In genomic region chr4:169279111-169279510, GRCh38 we compare ENCODE assay signal across 20 cellular contexts. TPM values are rescaled to one million over a fixed set of nuclear protein-coding genes. Genes with fewer than 3 reads are reported as not detected.
A peak's percentile ranks its signal among the peaks of the same experiment; 100 is the strongest.
DNase-seq lines count a peak whose midpoint lies in the region; ATAC-seq and TF ChIP-seq lines count a peak whose summit lies in the region.
"Had no signal": no experiment of that assay in that cellular context is flagged by ENCODE, and none has a peak within 500 bp of the region (broad histone marks: within the 10 kb centered on the region; RNA-seq: fewer than 3 reads in every experiment).

No MANE protein-coding gene starts in this region.

- no peak overlapping the region for H3K18ac ChIP-seq in neuronal stem cell (ENCODE audit: low read length)

- no peak for TF ChIP-seq EP300 in suprapubic skin (IDR thresholded peaks at IDR 0.05)

- peaks cover 16% of the 10 kb centered on the region for H3K27me3 Mint-ChIP-seq in activated T-cell treated with anti-CD3 and anti-CD28 coated beads, Interleukin-2, amount 50 U/mL, for 4 hours (ENCODE audit: low read depth)

- TF ChIP-seq POLR2A in suprapubic skin (IDR thresholded peaks at IDR 0.05) = no peak

- H3K79me1 ChIP-seq in neuronal stem cell (ENCODE audit: low read depth, low read length) = no peaks in the 10 kb centered on the region

- H3K9ac ChIP-seq in adipocyte (ENCODE audit: low read length) (no peak overlapping the region), neuronal stem cell (ENCODE audit: low read depth, low read length, poor library complexity) (no peak overlapping the region)

- no peak overlapping the region for H2BK120ac ChIP-seq in neuronal stem cell (ENCODE audit: low read depth, low read length)

- DNase-seq in EH (ENCODE audit: low read depth) (peak; percentile 49), adipocyte (ENCODE audit: low read depth) (peak; percentile 56), fibroblast of gingiva (ENCODE audit: low read depth) (peak; percentile 82), neuronal stem cell (ENCODE audit: low spot score) (no peak), EL (no peak), suprapubic skin (ENCODE audit: low spot score in 2 of 2) (no peak)
- no peak for DNase-seq in activated T-cell treated with anti-CD3 and anti-CD28 coated beads, Interleukin-2, amount 50 U/mL, for 4 hours
- DNase-seq: DMS79 treated with DMSO at 0.1 percent for 48 hours, Kasumi-1, MM.1S, NCI-H1105, NCI-H2081, NCI-H446 treated with DMSO at 0.1 percent for 48 hours, NCI-H748 treated with DMSO at 0.1 percent for 48 hours, OCI-M1, SHP77 had no signal

- no peaks in the 10 kb centered on the region for H3K4me1 Mint-ChIP-seq in activated T-cell treated with anti-CD3 and anti-CD28 coated beads, Interleukin-2, amount 50 U/mL, for 4 hours (ENCODE audit: low read depth)

- H3K4me3 ChIP-seq in adipocyte (ENCODE audit: low read length) (no peak overlapping the region), neuronal stem cell (ENCODE audit: low read length in 2 of 2) (no peak overlapping the region), suprapubic skin (no peak overlapping the region)
- H3K4me3 ChIP-seq: HAP-1, SK-N-MC had no signal

- H3K36me3 Mint-ChIP-seq in activated T-cell treated with anti-CD3 and anti-CD28 coated beads, Interleukin-2, amount 50 U/mL, for 4 hours (ENCODE audit: insufficient read depth) = no peaks in the 10 kb centered on the region

- no peaks in the 10 kb centered on the region for H3K9me3 Mint-ChIP-seq in activated T-cell treated with anti-CD3 and anti-CD28 coated beads, Interleukin-2, amount 50 U/mL, for 4 hours

- H4K91ac ChIP-seq in neuronal stem cell (ENCODE audit: low read depth, low read length, poor library complexity) = no peak overlapping the region

- no peak overlapping the region for H3K4me2 ChIP-seq in neuronal stem cell (ENCODE audit: insufficient read depth, low read length, poor library complexity, severe bottlenecking)

- no peak overlapping the region for H2BK5ac ChIP-seq in neuronal stem cell (ENCODE audit: low read length)

- no peak overlapping the region for H2AK5ac ChIP-seq in neuronal stem cell (ENCODE audit: low read depth, low read length)

- H3K36me3 ChIP-seq in adipocyte (ENCODE audit: control insufficient read depth, insufficient read depth, low read length, severe bottlenecking) (no peaks in the 10 kb centered on the region), neuronal stem cell (replicated peaks in 1 of 2; ENCODE audit: control insufficient read depth in 2 of 2, insufficient read depth in 2 of 2, low read length in 2 of 2) (no peaks in the 10 kb centered on the region), suprapubic skin (no peaks in the 10 kb centered on the region)
- H3K36me3 ChIP-seq: HAP-1 had no signal

- no peak for TF ChIP-seq CTCF in suprapubic skin (IDR thresholded peaks at IDR 0.05)

- H2BK12ac ChIP-seq in neuronal stem cell (ENCODE audit: low read length) = no peak overlapping the region

- peak overlapping the region; percentile 20 for H2AFZ ChIP-seq in neuronal stem cell (ENCODE audit: low read length)

- no peak overlapping the region for H3K14ac ChIP-seq in neuronal stem cell (ENCODE audit: low read length)

- H3K4me1 ChIP-seq in adipocyte (ENCODE audit: control insufficient read depth, insufficient read depth, low read length) = peaks cover 5% of the 10 kb centered on the region
- H3K4me1 ChIP-seq in neuronal stem cell (ENCODE audit: control insufficient read depth in 2 of 2, insufficient read depth in 1 of 2, low read depth in 1 of 2, low read length in 2 of 2) = no peaks in the 10 kb centered on the region
- no peaks in the 10 kb centered on the region for H3K4me1 ChIP-seq in suprapubic skin

- H3K9me3 ChIP-seq in adipocyte (ENCODE audit: control insufficient read depth, low read length) = no peaks in the 10 kb centered on the region
- no peaks in the 10 kb centered on the region for H3K9me3 ChIP-seq in neuronal stem cell (replicated peaks in 1 of 2; ENCODE audit: control insufficient read depth in 2 of 2, insufficient read depth in 1 of 2, low read depth in 1 of 2, low read length in 2 of 2)
- H3K9me3 ChIP-seq in suprapubic skin = no peaks in the 10 kb centered on the region
- H3K9me3 ChIP-seq: HAP-1 had no signal

- no peak for ATAC-seq in HG02885 (IDR thresholded peaks at IDR 0.05; ENCODE audit: poor library complexity, unreplicated experiment)
- no peak for ATAC-seq in activated T-cell treated with anti-CD3 and anti-CD28 coated beads, Interleukin-2, amount 50 U/mL, for 4 hours

- H3K4ac ChIP-seq in neuronal stem cell (ENCODE audit: low read length) = no peak overlapping the region

- H3K27me3 ChIP-seq in adipocyte (replicated peaks; ENCODE audit: control insufficient read depth, insufficient read depth, low read length) (no peaks in the 10 kb centered on the region), neuronal stem cell (ENCODE audit: control insufficient read depth in 3 of 3, insufficient read depth in 3 of 3, low read depth in 1 of 3, low read length in 3 of 3) (no peaks in the 10 kb centered on the region), suprapubic skin (no peaks in the 10 kb centered on the region)

- H2BK15ac ChIP-seq in neuronal stem cell (ENCODE audit: low read length) = no peak overlapping the region

- no peak overlapping the region for H3K23ac ChIP-seq in neuronal stem cell (ENCODE audit: low read depth, low read length, poor library complexity)

- no peak overlapping the region for H3K27ac ChIP-seq in neuronal stem cell (replicated peaks; ENCODE audit: low read length)
- H3K27ac ChIP-seq in suprapubic skin = no peak overlapping the region
- H3K27ac ChIP-seq: C4-2B, SK-N-MC had no signal

- H4K8ac ChIP-seq in neuronal stem cell (ENCODE audit: low read depth, low read length) = no peak overlapping the region

- no peak overlapping the region for H3K4me3 Mint-ChIP-seq in activated T-cell treated with anti-CD3 and anti-CD28 coated beads, Interleukin-2, amount 50 U/mL, for 4 hours

RNA-seq across cellular contexts. Expression of gene SH3RF1, which starts 8.4 kb away (rescaled TPM):
- polyA plus RNA-seq in neuronal stem cell (2013, experiment 1 of 2) = 17.9 TPM
- 18.0 TPM for polyA plus RNA-seq in neuronal stem cell (2013, experiment 2 of 2)
- total RNA-seq in activated T-cell treated with anti-CD3 and anti-CD28 coated beads, Interleukin-2, amount 50 U/mL, for 4 hours = 1 to 10 TPM in 1 of 3 donors, under 1 TPM in 2; 0.43 to 1.2 (median 0.56) TPM
- total RNA-seq in suprapubic skin = 10 to 100 TPM; 10.8 to 18.1 (median 15.0) TPM

Comparison
In these comparisons a context has a peak if more than half of its experiments do, and no peak if none do; other contexts are left out.
1. DNase-seq: peak in EH (single experiment), adipocyte (single experiment) and fibroblast of gingiva (single experiment); none in neuronal stem cell (single experiment), activated T-cell treated with anti-CD3 and anti-CD28 coated beads, Interleukin-2, amount 50 U/mL, for 4 hours (single experiment), EL (single experiment) and suprapubic skin (0 of 2).
2. RNA of gene SH3RF1, which starts 8.4 kb away (total RNA-seq): 10.8 to 18.1 TPM in suprapubic skin; 0.43 to 1.2 TPM in activated T-cell treated with anti-CD3 and anti-CD28 coated beads, Interleukin-2, amount 50 U/mL, for 4 hours; every median in the first group is over 4 times any median in the second.